Comparison of ENCODE assay signal across 9 cellular contexts in the genomic region with DNA sequence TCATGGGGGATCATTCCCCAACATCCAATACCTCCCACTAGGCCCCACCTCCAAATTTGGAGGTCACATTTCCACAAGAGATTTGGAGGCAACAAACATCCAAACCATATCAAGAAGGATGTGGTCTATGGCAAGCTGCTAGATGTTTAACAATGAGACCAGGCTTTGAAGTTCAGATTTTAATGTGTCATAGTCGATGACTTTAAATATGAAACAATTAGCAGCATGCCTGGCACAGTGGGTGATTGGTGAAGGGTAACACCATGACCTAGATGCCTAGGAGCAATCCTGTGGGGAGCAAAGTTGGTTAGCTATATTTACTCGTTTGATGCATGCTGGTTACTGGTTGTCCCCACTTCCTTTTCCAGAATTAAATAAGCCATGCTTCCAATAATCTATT.
"Had no signal": no experiment of that assay in that cellular context is flagged by ENCODE, and none has a peak within 500 bp of the region (broad histone marks: within the 10 kb centered on the region; RNA-seq: fewer than 3 reads in every experiment).

No MANE protein-coding gene starts in this region.

- H3K4me3 ChIP-seq: GM23248 had no signal

- FAIRE-seq: H54, HTR-8/SVneo had no signal

- DNase-seq: GM23248, GOT3, H9, HCEC 1CT, IMR-90, KBM-7 had no signal

- H3K27ac ChIP-seq: GM23248, KMS-11 had no signal

- H3K9ac ChIP-seq: GM23248, KMS-11 had no signal

- H3K4me2 ChIP-seq: KMS-11 had no signal

- H2AFZ ChIP-seq: GM23248 had no signal
